ENCODE assay signal across 15 cellular contexts in genomic region chr15:77577350-77577749, GRCh38. TPM values are rescaled to one million over a fixed set of nuclear protein-coding genes. Genes with fewer than 3 reads are reported as not detected.
DNase-seq lines count a peak whose midpoint lies in the region; ATAC-seq and TF ChIP-seq lines count a peak whose summit lies in the region.
"Had no signal": no experiment of that assay in that cellular context is flagged by ENCODE, and none has a peak within 500 bp of the region (broad histone marks: within the 10 kb centered on the region; RNA-seq: fewer than 3 reads in every experiment).

No MANE protein-coding gene starts in this region.

- peak overlapping the region; percentile 33; the same call in 1 of the 2 replicates for H3K9ac ChIP-seq in BLaER1
- no peak overlapping the region for H3K9ac ChIP-seq in neural progenitor cell

- H3K27ac Mint-ChIP-seq in neural progenitor cell = peak overlapping the region; percentile 98
- H3K27ac Mint-ChIP-seq in naive thymus-derived CD4-positive, alpha-beta T cell = no peak overlapping the region
- H3K27ac Mint-ChIP-seq: activated naive CD8-positive, alpha-beta T cell had no signal

- H3K4me3 ChIP-seq in BLaER1 = 0 out of 2 replicates have a peak overlapping the region, but pooled peaks have one; percentile 15
- no peak overlapping the region for H3K4me3 ChIP-seq in neural progenitor cell
- no peak overlapping the region for H3K4me3 ChIP-seq in naive thymus-derived CD4-positive, alpha-beta T cell (ENCODE audit: low read length)
- H3K4me3 ChIP-seq: esophagus muscularis mucosa, suprapubic skin had no signal

- H3K36me3 ChIP-seq in BLaER1 (no peaks in the 10 kb centered on the region), neural progenitor cell (no peaks in the 10 kb centered on the region)
- H3K36me3 ChIP-seq in naive thymus-derived CD4-positive, alpha-beta T cell (ENCODE audit: control insufficient read depth in 2 of 3, insufficient read depth in 3 of 3, low read length in 3 of 3) = no peaks in the 10 kb centered on the region
- H3K36me3 ChIP-seq: esophagus muscularis mucosa, neutrophil, suprapubic skin had no signal

- no peaks in the 10 kb centered on the region for H3K36me3 Mint-ChIP-seq in neural progenitor cell
- H3K36me3 Mint-ChIP-seq in naive thymus-derived CD4-positive, alpha-beta T cell = no peaks in the 10 kb centered on the region
- H3K36me3 Mint-ChIP-seq: activated naive CD8-positive, alpha-beta T cell had no signal

- intact Hi-C loops in naive thymus-derived CD4-positive, alpha-beta T cell (cut with micrococcal nuclease) = no loop called here

- POLR2A ChIA-PET in naive thymus-derived CD4-positive, alpha-beta T cell (lab: Charles Lee) = no interaction called here

- H3K4me2 ChIP-seq in BLaER1 (peak overlapping the region; percentile 95), neural progenitor cell (peak overlapping the region; percentile 25)

- H3K9me3 ChIP-seq in BLaER1 = no peaks in the 10 kb centered on the region
- no peaks in the 10 kb centered on the region for H3K9me3 ChIP-seq in neural progenitor cell (ENCODE audit: low read depth)
- H3K9me3 ChIP-seq in naive thymus-derived CD4-positive, alpha-beta T cell (ENCODE audit: control insufficient read depth in 2 of 3, low read length in 3 of 3) = no peaks in the 10 kb centered on the region
- H3K9me3 ChIP-seq: esophagus muscularis mucosa, neutrophil, suprapubic skin had no signal

- peak overlapping the region; percentile 48 for H3K4me3 Mint-ChIP-seq in neural progenitor cell
- H3K4me3 Mint-ChIP-seq in naive thymus-derived CD4-positive, alpha-beta T cell = no peak overlapping the region
- H3K4me3 Mint-ChIP-seq: activated naive CD8-positive, alpha-beta T cell had no signal

- no peaks in the 10 kb centered on the region for H3K79me2 ChIP-seq in neural progenitor cell (ENCODE audit: low read depth)

- H3K4me1 Mint-ChIP-seq in neural progenitor cell = peaks cover 46% of the 10 kb centered on the region
- no peaks in the 10 kb centered on the region for H3K4me1 Mint-ChIP-seq in naive thymus-derived CD4-positive, alpha-beta T cell

- CTCF ChIA-PET in naive thymus-derived CD4-positive, alpha-beta T cell (lab: Charles Lee) = no interaction called here

- peaks cover 15% of the 10 kb centered on the region for H3K27me3 Mint-ChIP-seq in neural progenitor cell (ENCODE audit: insufficient read depth, low read depth)
- H3K27me3 Mint-ChIP-seq in naive thymus-derived CD4-positive, alpha-beta T cell = peaks cover 0 to 4% (median 0%) of the 10 kb centered on the region in 5 donors
- H3K27me3 Mint-ChIP-seq: activated naive CD8-positive, alpha-beta T cell had no signal

- H4K20me1 ChIP-seq in BLaER1 = no peaks in the 10 kb centered on the region
- H4K20me1 ChIP-seq in neural progenitor cell (ENCODE audit: low read depth) = no peaks in the 10 kb centered on the region

- H2AFZ ChIP-seq in neural progenitor cell (replicated peaks) = peak overlapping the region; percentile 53

- no peaks in the 10 kb centered on the region for H3K9me3 Mint-ChIP-seq in neural progenitor cell
- H3K9me3 Mint-ChIP-seq in naive thymus-derived CD4-positive, alpha-beta T cell = no peaks in the 10 kb centered on the region

- no peak for TF ChIP-seq CTCF in neural progenitor cell (IDR thresholded peaks at IDR 0.05)

- DNase-seq in RPMI7951 (ENCODE audit: low read depth) = peak; percentile 26
- DNase-seq in epidermal melanocyte (ENCODE audit: insufficient read length, low spot score) = peak; percentile 67
- peak; percentile 66 for DNase-seq in neural progenitor cell (ENCODE audit: low spot score)
- no peak for DNase-seq in activated CD8-positive, alpha-beta memory T cell treated with anti-CD3 and anti-CD28 coated beads, Interleukin-2, amount 50 U/mL, for 4 hours
- DNase-seq in naive thymus-derived CD4-positive, alpha-beta T cell = no peak
- no peak for DNase-seq in stimulated activated CD4-positive, alpha-beta T cell treated with anti-CD3 and anti-CD28 coated beads, Interleukin-12 subunit alpha, Interleukin-12 subunit beta, amount 100 ng/mL, for 4 hours
- DNase-seq: activated CD4-positive, alpha-beta T cell treated with anti-CD3 and anti-CD28 coated beads for 1 hour; DND-41 had no signal

- H3F3A ChIP-seq in neural progenitor cell (ENCODE audit: low read depth) = no peaks in the 10 kb centered on the region

- H3K27ac ChIP-seq in BLaER1 = peak overlapping the region; percentile 85
- H3K27ac ChIP-seq in neural progenitor cell = no peak overlapping the region
- no peak overlapping the region for H3K27ac ChIP-seq in naive thymus-derived CD4-positive, alpha-beta T cell (ENCODE audit: low read depth, low read length)
- H3K27ac ChIP-seq: esophagus muscularis mucosa, neutrophil, suprapubic skin had no signal

- no peak for ATAC-seq in HG02798 (IDR thresholded peaks at IDR 0.05; ENCODE audit: poor library complexity, unreplicated experiment)
- no peak for ATAC-seq in naive thymus-derived CD4-positive, alpha-beta T cell

- H3K4me1 ChIP-seq in BLaER1 = peaks cover 96% of the 10 kb centered on the region
- H3K4me1 ChIP-seq in neural progenitor cell = peaks cover 9% of the 10 kb centered on the region
- H3K4me1 ChIP-seq in naive thymus-derived CD4-positive, alpha-beta T cell (ENCODE audit: control insufficient read depth in 2 of 2, insufficient read depth in 2 of 2, low read length in 2 of 2) = no peaks in the 10 kb centered on the region

- no peaks in the 10 kb centered on the region for H3K27me3 ChIP-seq in BLaER1
- H3K27me3 ChIP-seq in neural progenitor cell = no peaks in the 10 kb centered on the region
- H3K27me3 ChIP-seq in naive thymus-derived CD4-positive, alpha-beta T cell (ENCODE audit: control insufficient read depth in 2 of 2, insufficient read depth in 2 of 2, low read length in 2 of 2) = no peaks in the 10 kb centered on the region
- H3K27me3 ChIP-seq: esophagus muscularis mucosa had no signal

RNA-seq across cellular contexts. Expression of gene LINGO1, which starts 55.4 kb away (rescaled TPM):
- not detected in 2 replicates for total RNA-seq in RPMI7951 (2014; rRNA removed; shearing (Covaris generic))
- 7.9 and 28.2 TPM in 2 replicates for total RNA-seq in neural progenitor cell (ENCODE audit: low replicate concordance)
- total RNA-seq in naive thymus-derived CD4-positive, alpha-beta T cell = not detected
- polyA plus RNA-seq in naive thymus-derived CD4-positive, alpha-beta T cell = not detected
- total RNA-seq: OCI-LY7 had no signal

Comparison
In these comparisons a context has a peak if more than half of its experiments do, and no peak if none do; other contexts are left out.
1. DNase-seq: peak in RPMI7951 (single experiment), epidermal melanocyte (single experiment) and neural progenitor cell (single experiment); none in activated CD8-positive, alpha-beta memory T cell treated with anti-CD3 and anti-CD28 coated beads, Interleukin-2, amount 50 U/mL, for 4 hours (single experiment), naive thymus-derived CD4-positive, alpha-beta T cell (0 of 9) and stimulated activated CD4-positive, alpha-beta T cell treated with anti-CD3 and anti-CD28 coated beads, Interleukin-12 subunit alpha, Interleukin-12 subunit beta, amount 100 ng/mL, for 4 hours (single experiment).